Comparison of ENCODE assay signal across 10 cellular contexts in genomic region chr5:72402959-72403628, GRCh38.
DNase-seq lines count a peak whose midpoint lies in the region; ATAC-seq and TF ChIP-seq lines count a peak whose summit lies in the region.
"Had no signal": no experiment of that assay in that cellular context is flagged by ENCODE, and none has a peak within 500 bp of the region (broad histone marks: within the 10 kb centered on the region; RNA-seq: fewer than 3 reads in every experiment).

No MANE protein-coding gene starts in this region.

- POLR2A ChIA-PET in A673 (lab: Charles Lee; ENCODE audit: low non-redundant PET) = no interaction called here

- H3K27ac ChIP-seq in A673 (ENCODE audit: low read depth, low read length, poor library complexity, severe bottlenecking) = no peak overlapping the region
- H3K27ac ChIP-seq in body of pancreas = no peak overlapping the region
- H3K27ac ChIP-seq: HL-60 had no signal

- peak overlapping the region; percentile 72 for H3K27ac Mint-ChIP-seq in HFFc6
- no peak overlapping the region for H3K27ac Mint-ChIP-seq in activated T-helper 17 cell treated with anti-CD3 and anti-CD28 coated beads, Interleukin-2, amount 50 U/mL, for 72 hours

- no peak for TF ChIP-seq POLR2A in body of pancreas (IDR thresholded peaks at IDR 0.05)

- H3K27me3 ChIP-seq in A673 (replicated peaks; ENCODE audit: insufficient read depth, low read depth, low read length, poor library complexity) (peaks cover 9% of the 10 kb centered on the region), body of pancreas (no peaks in the 10 kb centered on the region), kidney epithelial cell (ENCODE audit: control insufficient read depth, insufficient read depth, low read length) (no peaks in the 10 kb centered on the region)

- TF ChIP-seq CTCF in A673 (conservative IDR thresholded peaks at IDR 0.05; ENCODE audit: low read depth, low read length) = peak; percentile 70
- TF ChIP-seq CTCF in HFFc6 (IDR thresholded peaks at IDR 0.05) = peak; percentile 73
- peak in 5 of 7 experiments; percentile 4 to 38 (median 32) for TF ChIP-seq CTCF in body of pancreas (IDR thresholded peaks at IDR 0.05)
- TF ChIP-seq CTCF in kidney epithelial cell (IDR thresholded peaks at IDR 0.05; ENCODE audit: insufficient read depth, low read length, poor library complexity, severe bottlenecking) = peak; percentile 35

- peaks cover 26% of the 10 kb centered on the region for H3K9me3 Mint-ChIP-seq in HFFc6
- H3K9me3 Mint-ChIP-seq in activated T-helper 17 cell treated with anti-CD3 and anti-CD28 coated beads, Interleukin-2, amount 50 U/mL, for 72 hours = peaks cover 9% of the 10 kb centered on the region

- peaks cover 30% of the 10 kb centered on the region for H3K36me3 Mint-ChIP-seq in HFFc6 (ENCODE audit: low read depth)
- no peaks in the 10 kb centered on the region for H3K36me3 Mint-ChIP-seq in activated T-helper 17 cell treated with anti-CD3 and anti-CD28 coated beads, Interleukin-2, amount 50 U/mL, for 72 hours (ENCODE audit: low read depth)

- 45 to 51% methylated on average over 4 of the region's 4 CpGs for WGBS in body of pancreas, 2 donors

- H3K27me3 Mint-ChIP-seq in HFFc6 (ENCODE audit: insufficient read depth) = no peaks in the 10 kb centered on the region; the same call in 1 of the 2 replicates
- peaks cover 16% of the 10 kb centered on the region for H3K27me3 Mint-ChIP-seq in activated T-helper 17 cell treated with anti-CD3 and anti-CD28 coated beads, Interleukin-2, amount 50 U/mL, for 72 hours

- H3K4me1 ChIP-seq in A673 (ENCODE audit: insufficient read depth, low read length, poor library complexity, severe bottlenecking) (peaks cover 3% of the 10 kb centered on the region), body of pancreas (no peaks in the 10 kb centered on the region)

- BruUV-seq in A673 (replicated peaks; lab: Mats Ljungman, UMichigan) = no TSS peak

- CTCF ChIA-PET in A673 (lab: Charles Lee) = no interaction called here

- DNase-seq in A673 (ENCODE audit: low spot score) = peak; percentile 21
- DNase-seq in HFFc6 = no peak
- DNase-seq in body of pancreas = peak in 2 of 4 donors; percentile 18 to 42
- DNase-seq in kidney epithelial cell (ENCODE audit: low read depth) = no peak
- DNase-seq in stimulated activated CD4-positive, alpha-beta T cell treated with anti-CD3 and anti-CD28 coated beads, Interleukin-4, amount 100 ng/mL, for 4 hours = no peak
- DNase-seq in globus pallidus (ENCODE audit: low spot score) = no peak
- DNase-seq in DMS79 (lab: John Stamatoyannopoulos, UW) = no peak
- DNase-seq: occipital lobe had no signal

- peaks cover 30% of the 10 kb centered on the region for H3K4me1 Mint-ChIP-seq in HFFc6 (ENCODE audit: low read depth)
- no peaks in the 10 kb centered on the region for H3K4me1 Mint-ChIP-seq in activated T-helper 17 cell treated with anti-CD3 and anti-CD28 coated beads, Interleukin-2, amount 50 U/mL, for 72 hours

- H3K4me3 ChIP-seq in A673 (ENCODE audit: low read depth, low read length, poor library complexity, severe bottlenecking) (no peak overlapping the region), body of pancreas (no peak overlapping the region), kidney epithelial cell (ENCODE audit: low read depth, low read length) (no peak overlapping the region)

- intact Hi-C loops in A673 (cut with micrococcal nuclease; ENCODE audit: unreplicated experiment) = no loop called here
- intact Hi-C loops in body of pancreas (cut with DNase I) = no loop called here

- peaks cover 18% of the 10 kb centered on the region for H3K9me3 ChIP-seq in A673 (ENCODE audit: low read depth, low read length, poor library complexity, severe bottlenecking)
- H3K9me3 ChIP-seq in body of pancreas = no peaks in the 10 kb centered on the region

- H3K4me3 Mint-ChIP-seq in HFFc6 = no peak overlapping the region
- no peak overlapping the region for H3K4me3 Mint-ChIP-seq in activated T-helper 17 cell treated with anti-CD3 and anti-CD28 coated beads, Interleukin-2, amount 50 U/mL, for 72 hours

- no peaks in the 10 kb centered on the region for H3K36me3 ChIP-seq in A673 (ENCODE audit: insufficient read depth, low read length, poor library complexity, severe bottlenecking)
- no peaks in the 10 kb centered on the region for H3K36me3 ChIP-seq in body of pancreas (replicated peaks in 1 of 2; ENCODE audit: insufficient read depth in 1 of 2, low read depth in 2 of 2)
- no peaks in the 10 kb centered on the region for H3K36me3 ChIP-seq in kidney epithelial cell (ENCODE audit: control insufficient read depth, insufficient read depth, low read length)

- ATAC-seq in body of pancreas = peak; percentile 21
- ATAC-seq in activated T-helper 17 cell treated with anti-CD3 and anti-CD28 coated beads, Interleukin-2, amount 50 U/mL, for 72 hours (replicated peaks) = no peak
